8 cellular contexts compared by ENCODE assay signal in genomic region chr16:70065376-70065745, GRCh38. TPM values are rescaled to one million over a fixed set of nuclear protein-coding genes. Genes with fewer than 3 reads are reported as not detected.
DNase-seq lines count a peak whose midpoint lies in the region; ATAC-seq, FAIRE-seq and TF ChIP-seq lines count a peak whose summit lies in the region.
"Not testable (repeated sequence)": the region's sequence is repeated elsewhere in the genome, so short reads cannot be mapped to it uniquely, and the experiment has no call there.

No MANE protein-coding gene starts in this region.

- intact Hi-C loops in A673 (cut with micrococcal nuclease; ENCODE audit: unreplicated experiment); left lung (cut with DNase I); sciatic nerve (cut with DNase I): not testable (repeated sequence)

- H3K4ac ChIP-seq in H1 (replicated peaks; ENCODE audit: insufficient read length, low read depth, low read length), result not testable (repeated sequence)

- peak overlapping the region; percentile 73 for H2AFZ ChIP-seq in KMS-11 (ENCODE audit: low read depth)
- not testable (repeated sequence) for H2AFZ ChIP-seq in H1 (ENCODE audit: low read length)

- H3K56ac ChIP-seq in H1 (replicated peaks; ENCODE audit: insufficient read length, low read depth, low read length), result not testable (repeated sequence)

- FAIRE-seq in H1 (lab: Jason Lieb, UNC), result not testable (repeated sequence)

- TF ChIP-seq RAD21 in H1 (IDR thresholded peaks at IDR 0.05 in 1 of 2, conservative IDR thresholded peaks at IDR 0.05 in 1 of 2; ENCODE audit: low read depth in 2 of 2, low read length in 2 of 2), result not testable (repeated sequence)

- H3K4me2 ChIP-seq in KMS-11, result peak overlapping the region; percentile 88
- H3K4me2 ChIP-seq in H1 (ENCODE audit: insufficient read depth in 1 of 2, low read depth in 2 of 2, low read length in 2 of 2), result peak overlapping the region; percentile 87 to 90

- not testable (repeated sequence) for H3K36me3 ChIP-seq in A673 (ENCODE audit: insufficient read depth, low read length, poor library complexity, severe bottlenecking); KMS-11 (ENCODE audit: insufficient read depth); H1 (ENCODE audit: control insufficient read depth in 2 of 4, insufficient read depth in 4 of 4, low read length in 3 of 4); left lung

- H3K23ac ChIP-seq in H1 (ENCODE audit: insufficient read length), result not testable (repeated sequence)

- not testable (repeated sequence) for H2BK12ac ChIP-seq in H1 (ENCODE audit: low read depth, low read length)

- not testable (repeated sequence) for H4K8ac ChIP-seq in H1 (ENCODE audit: extremely low read depth, insufficient read depth, low read length)

- not testable (repeated sequence) for H2BK15ac ChIP-seq in H1 (ENCODE audit: low read length)

- H2BK120ac ChIP-seq in H1 (replicated peaks; ENCODE audit: low read depth, low read length), result not testable (repeated sequence)

- not testable (repeated sequence) for H3K9me3 ChIP-seq in A673 (ENCODE audit: low read depth, low read length, poor library complexity, severe bottlenecking); H1 (ENCODE audit: insufficient read depth in 2 of 2, low read depth in 1 of 2, low read length in 1 of 2); left lung

- H3K27me3 Mint-ChIP-seq in activated T-cell treated with anti-CD3 and anti-CD28 coated beads, Interleukin-2, amount 50 U/mL, for 4 hours (ENCODE audit: low read depth), result not testable (repeated sequence)

- H3K36me3 Mint-ChIP-seq in activated T-cell treated with anti-CD3 and anti-CD28 coated beads, Interleukin-2, amount 50 U/mL, for 4 hours (ENCODE audit: insufficient read depth), result not testable (repeated sequence)

- ATAC-seq in GM19324 (IDR thresholded peaks at IDR 0.05; ENCODE audit: low FRiP score, unreplicated experiment) (peak; percentile 29), HG02840 (IDR thresholded peaks at IDR 0.05; ENCODE audit: low FRiP score, unreplicated experiment) (peak; percentile 24), left lung (peak; percentile 43), sciatic nerve (peak; percentile 41)
- ATAC-seq in activated T-cell treated with anti-CD3 and anti-CD28 coated beads, Interleukin-2, amount 50 U/mL, for 4 hours, result peak; percentile 57 to 63

- peak overlapping the region; percentile 25; the same call in 1 of the 2 replicates for H3K9ac ChIP-seq in KMS-11
- peak overlapping the region in 2 of 4 experiments; percentile 30 to 78; a peak in 4 of 7 replicates for H3K9ac ChIP-seq in H1 (replicated peaks in 1 of 4; ENCODE audit: extremely low read depth in 1 of 4, low read depth in 3 of 4, low read length in 3 of 4)

- H3K9me3 Mint-ChIP-seq in activated T-cell treated with anti-CD3 and anti-CD28 coated beads, Interleukin-2, amount 50 U/mL, for 4 hours, result not testable (repeated sequence)

- BruUV-seq in A673 (replicated peaks; lab: Mats Ljungman, UMichigan), result not testable (repeated sequence)

- not testable (repeated sequence) for H4K20me1 ChIP-seq in KMS-11 (ENCODE audit: insufficient read depth); H1 (replicated peaks in 1 of 2; ENCODE audit: control insufficient read depth in 1 of 2, insufficient read depth in 2 of 2, low read length in 2 of 2)

- H2AK5ac ChIP-seq in H1 (ENCODE audit: low read depth, low read length), result not testable (repeated sequence)

- TF ChIP-seq CTCF in A673 (conservative IDR thresholded peaks at IDR 0.05; ENCODE audit: low read depth, low read length); KMS-11 (conservative IDR thresholded peaks at IDR 0.05; ENCODE audit: low read depth, low read length); H1 (IDR thresholded peaks at IDR 0.05; ENCODE audit: control extremely low read depth in 1 of 3, insufficient read depth in 1 of 3, low read depth in 1 of 3, low read length in 3 of 3); left lung (IDR thresholded peaks at IDR 0.05): not testable (repeated sequence)

- peak overlapping the region; percentile 85 for H3K4me3 Mint-ChIP-seq in activated T-cell treated with anti-CD3 and anti-CD28 coated beads, Interleukin-2, amount 50 U/mL, for 4 hours

- not testable (repeated sequence) for H4K5ac ChIP-seq in H1 (ENCODE audit: insufficient read length, low read depth, low read length)

- H3K4me3 ChIP-seq in A673 (ENCODE audit: low read depth, low read length, poor library complexity, severe bottlenecking) (peak overlapping the region; percentile 59), H1 (ENCODE audit: extremely low read depth in 1 of 4, insufficient read depth in 2 of 4, low read depth in 3 of 4, low read length in 4 of 4) (peak overlapping the region; percentile 65 to 76 (median 69)), left lung (peak overlapping the region; percentile 52 to 65)
- H3K4me3 ChIP-seq in KMS-11 (IDR thresholded peaks at IDR 0.05; ENCODE audit: insufficient read depth, low read depth, low read length), result not testable (repeated sequence)

- CTCF ChIA-PET in A673 (lab: Charles Lee); H1 (lab: Charles Lee; ENCODE audit: partially characterized antibody): not testable (repeated sequence)

- not testable (repeated sequence) for DNase-seq in A673 (ENCODE audit: low spot score); activated T-cell treated with anti-CD3 and anti-CD28 coated beads, Interleukin-2, amount 50 U/mL, for 4 hours; H1 (ENCODE audit: low read depth in 1 of 2, low spot score in 2 of 2); left lung; sciatic nerve (ENCODE audit: low spot score)

- H3K27ac ChIP-seq in A673 (ENCODE audit: low read depth, low read length, poor library complexity, severe bottlenecking), result peak overlapping the region; percentile 80
- H3K27ac ChIP-seq in KMS-11; H1 (ENCODE audit: low read depth, low read length): not testable (repeated sequence)
- peak overlapping the region; percentile 73 to 85 for H3K27ac ChIP-seq in left lung

- TF ChIP-seq EP300 in H1 (IDR thresholded peaks at IDR 0.05; ENCODE audit: borderline replicate concordance in 1 of 2, low read depth in 2 of 2, low read length in 2 of 2), result not testable (repeated sequence)

- not testable (repeated sequence) for H3K23me2 ChIP-seq in H1 (ENCODE audit: low read depth, low read length)

- not testable (repeated sequence) for H3K14ac ChIP-seq in H1 (ENCODE audit: insufficient read length)

- not testable (repeated sequence) for TF ChIP-seq POLR2A in H1 (IDR thresholded peaks at IDR 0.05; ENCODE audit: control extremely low read depth in 1 of 2, low read depth in 2 of 2, low read length in 2 of 2)

- H2BK5ac ChIP-seq in H1 (ENCODE audit: low read depth, low read length), result not testable (repeated sequence)

- not testable (repeated sequence) for H3K4me1 ChIP-seq in A673 (ENCODE audit: insufficient read depth, low read length, poor library complexity, severe bottlenecking); KMS-11 (ENCODE audit: low read depth, poor library complexity, severe bottlenecking); H1 (replicated peaks in 1 of 4; ENCODE audit: control insufficient read depth in 3 of 4, insufficient read depth in 4 of 4, low read length in 3 of 4); left lung

- H3K27me3 ChIP-seq in A673 (replicated peaks; ENCODE audit: insufficient read depth, low read depth, low read length, poor library complexity); KMS-11 (ENCODE audit: insufficient read depth, low read depth); H1 (replicated peaks in 1 of 4; ENCODE audit: control insufficient read depth in 3 of 4, extremely low read depth in 1 of 4, insufficient read depth in 3 of 4, low read length in 3 of 4); left lung: not testable (repeated sequence)

- WGBS in H1 (ENCODE audit: extremely low coverage in 1 of 2, insufficient coverage in 1 of 2, insufficient read length in 1 of 2, insufficient replicate concordance in 2 of 2, low coverage in 1 of 2, low lambda C conversion rate in 2 of 2, missing lambda C conversion rate in 1 of 2), 2 experiments, result no CpG with 5 or more reads among the region's 40 CpGs

- peaks cover 12% of the 10 kb centered on the region for H3K4me1 Mint-ChIP-seq in activated T-cell treated with anti-CD3 and anti-CD28 coated beads, Interleukin-2, amount 50 U/mL, for 4 hours (ENCODE audit: low read depth)

- H4K91ac ChIP-seq in H1 (replicated peaks; ENCODE audit: insufficient read length, low read length), result not testable (repeated sequence)

- not testable (repeated sequence) for H2BK20ac ChIP-seq in H1 (ENCODE audit: low read length)

- H3K79me1 ChIP-seq in H1 (ENCODE audit: low read depth, low read length), result not testable (repeated sequence)

- not testable (repeated sequence) for H3K79me2 ChIP-seq in KMS-11 (ENCODE audit: insufficient read depth, low read depth)
- H3K79me2 ChIP-seq in H1 (ENCODE audit: control insufficient read depth in 1 of 2, insufficient read depth in 2 of 2, low read length in 2 of 2), result peaks cover 0 to 11% of the 10 kb centered on the region in 2 experiments; a peak in 1 of 4 replicates

- POLR2A ChIA-PET in A673 (lab: Charles Lee; ENCODE audit: low non-redundant PET); H1 (lab: Charles Lee; ENCODE audit: partially characterized antibody): not testable (repeated sequence)

- H3K18ac ChIP-seq in H1 (ENCODE audit: extremely low read depth, low read length), result not testable (repeated sequence)

TF ChIP-seq in H1, 55 proteins besides CTCF, POLR2A, EP300 and RAD21 (continues in another document):
- TF ChIP-seq RBBP5 (IDR thresholded peaks at IDR 0.05; ENCODE audit: borderline replicate concordance, low read depth, low read length), result 0 out of 2 replicates have a peak, but pooled peaks have one; percentile 51

RNA-seq across cellular contexts. Expression of gene PDPR, which starts 48.8 kb away (rescaled TPM):
- 35.2 and 39.8 TPM in 2 replicates for total RNA-seq in A673 (2021)
- total RNA-seq in activated T-cell treated with anti-CD3 and anti-CD28 coated beads, Interleukin-2, amount 50 U/mL, for 4 hours, result 10 to 100 TPM; 15.9 to 34.6 (median 20.9) TPM
- 42.0 and 43.1 TPM in 2 replicates for total RNA-seq in H1 (2021; fragmentation: NEBNext Ultra II Directional; extraction: Animal tissue kit (Norgen Biotek cat#: 25700))
- 40.2 and 56.6 TPM in 2 replicates for polyA plus RNA-seq in H1 (2011; rRNA removed)
- polyA plus RNA-seq in H1 (2011; cell fraction: cytosol; rRNA removed), result 39.2 TPM
- 156 TPM for polyA plus RNA-seq in H1 (2011; cell fraction: nucleus; rRNA removed)
- 27.5 to 34.9 TPM (median 33.2 TPM) in 4 replicates for polyA plus RNA-seq in H1 (2012, experiment 1 of 2)
- polyA plus RNA-seq in H1 (2012, experiment 2 of 2), result 5.7 TPM
- 47.1 TPM for polyA plus RNA-seq in H1 (2013, experiment 1 of 2)
- 36.9 TPM for polyA plus RNA-seq in H1 (2013, experiment 2 of 2)
- 110 and 169 TPM in 2 replicates for polyA minus RNA-seq in H1 (2011; rRNA and poly(A)+ RNA removed)
- polyA minus RNA-seq in H1 (2011; cell fraction: cytosol; rRNA and poly(A)+ RNA removed), result 36.5 TPM
- 91.2 TPM for polyA minus RNA-seq in H1 (2011; cell fraction: nucleus; rRNA and poly(A)+ RNA removed)
- total RNA-seq in left lung, result 10 to 100 TPM; 16.5 to 26.0 TPM
- 35.7 TPM for total RNA-seq in sciatic nerve
